22 cellular contexts compared by ENCODE assay signal in the genomic region with DNA sequence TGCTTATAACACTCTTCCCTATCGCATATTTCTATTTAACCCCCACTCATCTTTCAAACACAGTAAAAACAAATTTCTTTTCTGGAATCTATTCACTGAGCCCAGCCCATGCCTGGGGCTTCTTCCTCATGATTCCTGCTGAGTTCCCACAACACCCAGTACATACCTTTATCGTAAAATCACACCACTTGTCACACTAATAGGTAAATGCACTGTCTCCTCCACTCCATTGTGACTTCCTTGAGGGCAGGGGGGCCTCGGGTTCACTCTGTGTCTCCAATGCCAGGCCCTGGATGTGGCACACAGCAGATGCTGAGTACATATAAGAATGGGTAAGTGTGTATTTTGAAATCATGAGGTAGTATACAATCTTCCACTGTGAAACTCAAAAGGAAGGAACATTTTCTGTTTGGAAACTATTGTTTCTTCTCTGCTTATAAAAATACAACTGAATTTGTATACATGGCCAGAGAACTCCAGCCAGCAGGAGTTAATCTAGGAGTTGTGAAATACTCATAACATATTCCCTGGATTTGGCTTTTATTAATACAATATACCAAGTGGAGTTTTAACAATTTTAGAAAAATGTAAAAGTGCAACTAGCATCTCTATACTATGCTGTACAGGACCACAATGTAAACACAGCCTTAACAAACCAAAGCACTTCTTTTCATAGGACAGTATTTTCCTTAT. TPM values are rescaled to one million over a fixed set of nuclear protein-coding genes. Genes with fewer than 3 reads are reported as not detected.
DNase-seq lines count a peak whose midpoint lies in the region; ATAC-seq and TF ChIP-seq lines count a peak whose summit lies in the region.
"Had no signal": no experiment of that assay in that cellular context is flagged by ENCODE, and none has a peak within 500 bp of the region (broad histone marks: within the 10 kb centered on the region; RNA-seq: fewer than 3 reads in every experiment).

No MANE protein-coding gene starts in this region.

- H3K14ac ChIP-seq in trophoblast cell (ENCODE audit: low read length) = no peak overlapping the region

- DNase-seq in HK-2 (ENCODE audit: unreplicated experiment) (peak; percentile 71), epithelial cell of prostate (ENCODE audit: low read depth, low spot score) (no peak), trophoblast cell (peak; percentile 68 to 81), ureter (ENCODE audit: low spot score) (no peak)
- DNase-seq in activated naive CD8-positive, alpha-beta T cell treated with anti-CD3 and anti-CD28 coated beads, Interleukin-2, amount 50 U/mL, for 24 hours = no peak
- DNase-seq: activated CD4-positive, alpha-beta T cell treated with anti-CD3 and anti-CD28 coated beads for 4 hours; activated naive CD4-positive, alpha-beta T cell treated with anti-CD3 and anti-CD28 coated beads, Interleukin-2, amount 10 ng/mL, durations not matched to agents 7 days and 5 days; activated T-cell treated with anti-CD3 and anti-CD28 coated beads for 4 hours; effector memory CD8-positive, alpha-beta T cell; Karpas-422; mucosa of descending colon; NCI-H1436 treated with DMSO at 0.1 percent for 48 hours; NCI-H345; ovary; spleen; stimulated activated naive CD4-positive, alpha-beta T cell treated with Interleukin-2 at 50 U/mL for 16 hours; uterus had no signal

- H2AFZ ChIP-seq in trophoblast cell (ENCODE audit: insufficient read depth, low read length, poor library complexity) = no peak overlapping the region

- H3K9me3 Mint-ChIP-seq in activated naive CD8-positive, alpha-beta T cell treated with anti-CD3 and anti-CD28 coated beads, Interleukin-2, amount 50 U/mL, for 24 hours = no peaks in the 10 kb centered on the region
- H3K9me3 Mint-ChIP-seq: activated naive CD4-positive, alpha-beta T cell treated with anti-CD3 and anti-CD28 coated beads, Interleukin-2, amount 10 ng/mL, durations not matched to agents 7 days and 5 days; effector memory CD8-positive, alpha-beta T cell had no signal

- peaks cover 2% of the 10 kb centered on the region for H3K27me3 Mint-ChIP-seq in activated naive CD8-positive, alpha-beta T cell treated with anti-CD3 and anti-CD28 coated beads, Interleukin-2, amount 50 U/mL, for 24 hours

- no peak overlapping the region for H3K4ac ChIP-seq in trophoblast cell (ENCODE audit: low read depth, low read length)

- H3K4me3 Mint-ChIP-seq in activated naive CD8-positive, alpha-beta T cell treated with anti-CD3 and anti-CD28 coated beads, Interleukin-2, amount 50 U/mL, for 24 hours = no peak overlapping the region
- H3K4me3 Mint-ChIP-seq: activated naive CD4-positive, alpha-beta T cell treated with anti-CD3 and anti-CD28 coated beads, Interleukin-2, amount 10 ng/mL, durations not matched to agents 7 days and 5 days; effector memory CD8-positive, alpha-beta T cell had no signal

- peak; percentile 13 for ATAC-seq in SK-N-SH treated with all-trans-retinoic acid at 6 μM for 48 hours
- no peak for ATAC-seq in GM19452 (IDR thresholded peaks at IDR 0.05; ENCODE audit: unreplicated experiment)
- ATAC-seq in activated naive CD8-positive, alpha-beta T cell treated with anti-CD3 and anti-CD28 coated beads, Interleukin-2, amount 50 U/mL, for 24 hours = no peak
- ATAC-seq in HG02759 (IDR thresholded peaks at IDR 0.05; ENCODE audit: unreplicated experiment) = no peak
- ATAC-seq: effector memory CD8-positive, alpha-beta T cell; mucosa of descending colon had no signal

- no peaks in the 10 kb centered on the region for H3K79me2 ChIP-seq in trophoblast cell (ENCODE audit: control insufficient read depth, insufficient read depth, low read length, poor library complexity)

- H3K4me1 ChIP-seq in trophoblast cell (ENCODE audit: control insufficient read depth in 1 of 2, insufficient read depth in 2 of 2, low read length in 2 of 2) = peaks cover 2 to 7% of the 10 kb centered on the region in 2 experiments
- H3K4me1 ChIP-seq: spleen, uterus had no signal

- H4K91ac ChIP-seq in trophoblast cell (ENCODE audit: low read depth, low read length) = no peak overlapping the region

- H3K9me3 ChIP-seq in trophoblast cell (ENCODE audit: insufficient read depth, low read depth, low read length) = no peaks in the 10 kb centered on the region
- H3K9me3 ChIP-seq: mucosa of descending colon, ovary, spleen, uterus had no signal

- WGBS in trophoblast cell (ENCODE audit: extremely low coverage, insufficient coverage, insufficient read length) = 100% methylated on average over 1 of the region's 3 CpGs

- H3K9ac ChIP-seq in trophoblast cell (ENCODE audit: low read length) = no peak overlapping the region

- H3K27ac ChIP-seq in epithelial cell of prostate = peak overlapping the region; percentile 91
- H3K27ac ChIP-seq in trophoblast cell (ENCODE audit: low read depth, low read length) = peak overlapping the region; percentile 8
- H3K27ac ChIP-seq: HL-60, ovary had no signal

- no peak overlapping the region for H3K18ac ChIP-seq in trophoblast cell (ENCODE audit: low read length)

- no peak overlapping the region for H2BK12ac ChIP-seq in trophoblast cell (ENCODE audit: low read length)

- H3K36me3 Mint-ChIP-seq in activated naive CD8-positive, alpha-beta T cell treated with anti-CD3 and anti-CD28 coated beads, Interleukin-2, amount 50 U/mL, for 24 hours (ENCODE audit: low read depth) = no peaks in the 10 kb centered on the region

- no peak overlapping the region for H2BK5ac ChIP-seq in trophoblast cell (ENCODE audit: low read depth, low read length, poor library complexity)

- no peak overlapping the region for H2AK5ac ChIP-seq in trophoblast cell (ENCODE audit: low read length)

- no peak overlapping the region for H3K4me2 ChIP-seq in trophoblast cell (ENCODE audit: low read length)

- peaks cover 7 to 26% of the 10 kb centered on the region in 2 experiments for H3K36me3 ChIP-seq in trophoblast cell (ENCODE audit: control insufficient read depth in 1 of 2, insufficient read depth in 2 of 2, low read length in 2 of 2)
- H3K36me3 ChIP-seq: ovary, uterus had no signal

- H3K27me3 ChIP-seq in trophoblast cell (ENCODE audit: insufficient read depth, low read length) = no peaks in the 10 kb centered on the region
- H3K27me3 ChIP-seq: ovary, spleen, uterus had no signal

- no peaks in the 10 kb centered on the region for H3K4me1 Mint-ChIP-seq in activated naive CD8-positive, alpha-beta T cell treated with anti-CD3 and anti-CD28 coated beads, Interleukin-2, amount 50 U/mL, for 24 hours
- H3K4me1 Mint-ChIP-seq: activated naive CD4-positive, alpha-beta T cell treated with anti-CD3 and anti-CD28 coated beads, Interleukin-2, amount 10 ng/mL, durations not matched to agents 7 days and 5 days had no signal

- H3K79me1 ChIP-seq in trophoblast cell (ENCODE audit: low read length) = no peaks in the 10 kb centered on the region

- no peak overlapping the region for H3K27ac Mint-ChIP-seq in activated naive CD8-positive, alpha-beta T cell treated with anti-CD3 and anti-CD28 coated beads, Interleukin-2, amount 50 U/mL, for 24 hours
- H3K27ac Mint-ChIP-seq: activated naive CD4-positive, alpha-beta T cell treated with anti-CD3 and anti-CD28 coated beads, Interleukin-2, amount 10 ng/mL, durations not matched to agents 7 days and 5 days; effector memory CD8-positive, alpha-beta T cell had no signal

- no peak overlapping the region for H2BK120ac ChIP-seq in trophoblast cell (ENCODE audit: insufficient read depth, low read length, poor library complexity)

- no peak overlapping the region for H4K12ac ChIP-seq in trophoblast cell (ENCODE audit: low read depth, low read length)

- H3K4me3 ChIP-seq in trophoblast cell (ENCODE audit: low read depth, low read length) = no peak overlapping the region
- H3K4me3 ChIP-seq: mucosa of descending colon, ovary, uterus had no signal

- H3K23ac ChIP-seq in trophoblast cell (ENCODE audit: low read length) = no peak overlapping the region

- H4K8ac ChIP-seq in trophoblast cell (ENCODE audit: low read depth, low read length) = no peak overlapping the region

TF ChIP-seq in SK-N-SH treated with all-trans-retinoic acid at 6 μM for 48 hours, 23 proteins besides CTCF, POLR2A, EP300 and RAD21 (continues in another document):
- no peak for TF ChIP-seq BACH2 (CRISPR knock-in tag; IDR thresholded peaks at IDR 0.05; ENCODE audit: borderline replicate concordance)
- TF ChIP-seq ESRRG (CRISPR knock-in tag; IDR thresholded peaks at IDR 0.05) = no peak
- TF ChIP-seq, protein P1, sequence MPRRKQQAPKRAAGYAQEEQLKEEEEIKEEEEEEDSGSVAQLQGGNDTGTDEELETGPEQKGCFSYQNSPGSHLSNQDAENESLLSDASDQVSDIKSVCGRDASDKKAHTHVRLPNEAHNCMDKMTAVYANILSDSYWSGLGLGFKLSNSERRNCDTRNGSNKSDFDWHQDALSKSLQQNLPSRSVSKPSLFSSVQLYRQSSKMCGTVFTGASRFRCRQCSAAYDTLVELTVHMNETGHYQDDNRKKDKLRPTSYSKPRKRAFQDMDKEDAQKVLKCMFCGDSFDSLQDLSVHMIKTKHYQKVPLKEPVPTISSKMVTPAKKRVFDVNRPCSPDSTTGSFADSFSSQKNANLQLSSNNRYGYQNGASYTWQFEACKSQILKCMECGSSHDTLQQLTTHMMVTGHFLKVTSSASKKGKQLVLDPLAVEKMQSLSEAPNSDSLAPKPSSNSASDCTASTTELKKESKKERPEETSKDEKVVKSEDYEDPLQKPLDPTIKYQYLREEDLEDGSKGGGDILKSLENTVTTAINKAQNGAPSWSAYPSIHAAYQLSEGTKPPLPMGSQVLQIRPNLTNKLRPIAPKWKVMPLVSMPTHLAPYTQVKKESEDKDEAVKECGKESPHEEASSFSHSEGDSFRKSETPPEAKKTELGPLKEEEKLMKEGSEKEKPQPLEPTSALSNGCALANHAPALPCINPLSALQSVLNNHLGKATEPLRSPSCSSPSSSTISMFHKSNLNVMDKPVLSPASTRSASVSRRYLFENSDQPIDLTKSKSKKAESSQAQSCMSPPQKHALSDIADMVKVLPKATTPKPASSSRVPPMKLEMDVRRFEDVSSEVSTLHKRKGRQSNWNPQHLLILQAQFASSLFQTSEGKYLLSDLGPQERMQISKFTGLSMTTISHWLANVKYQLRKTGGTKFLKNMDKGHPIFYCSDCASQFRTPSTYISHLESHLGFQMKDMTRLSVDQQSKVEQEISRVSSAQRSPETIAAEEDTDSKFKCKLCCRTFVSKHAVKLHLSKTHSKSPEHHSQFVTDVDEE (CRISPR knock-in tag; IDR thresholded peaks at IDR 0.05) = no peak
- no peak for TF ChIP-seq ZNF8 (CRISPR knock-in tag; IDR thresholded peaks at IDR 0.05)
- TF ChIP-seq RARB (CRISPR knock-in tag; IDR thresholded peaks at IDR 0.05) = peak; percentile 6; the same call in 1 of the 2 replicates
- no peak; the same call in 1 of the 2 replicates for TF ChIP-seq GLIS3 (CRISPR knock-in tag; IDR thresholded peaks at IDR 0.05)
- no peak for TF ChIP-seq OSR1 (CRISPR knock-in tag; IDR thresholded peaks at IDR 0.05)
- TF ChIP-seq ARNTL (CRISPR knock-in tag; IDR thresholded peaks at IDR 0.05; ENCODE audit: borderline replicate concordance, low read depth) = no peak
- no peak for TF ChIP-seq ZFP30 (CRISPR knock-in tag; IDR thresholded peaks at IDR 0.05)
- no peak for TF ChIP-seq ISL1 (CRISPR knock-in tag; IDR thresholded peaks at IDR 0.05)

RNA-seq across cellular contexts. Expression of gene PLK2, which starts 7.2 kb away (rescaled TPM):
- 132 and 133 TPM in 2 replicates for polyA plus RNA-seq in trophoblast cell (2013)
- 74.5 TPM for total RNA-seq in ureter

RNA-seq across cellular contexts. Expression of gene GAPT, which starts 38.5 kb away (rescaled TPM):
- not detected in 2 replicates for polyA plus RNA-seq in trophoblast cell (2013)
- 0.44 TPM for total RNA-seq in ureter
- total RNA-seq: glomerular endothelial cell had no signal

Comparison
In these comparisons a context has a peak if more than half of its experiments do, and no peak if none do; other contexts are left out.
1. DNase-seq: peak in HK-2 (single experiment) and trophoblast cell (2 of 2); none in epithelial cell of prostate (single experiment), activated naive CD8-positive, alpha-beta T cell treated with anti-CD3 and anti-CD28 coated beads, Interleukin-2, amount 50 U/mL, for 24 hours (single experiment) and ureter (single experiment).